In genomic region chr4:2745981-2746806, GRCh38 we compare ENCODE assay signal across 8 cellular contexts.
DNase-seq lines count a peak whose midpoint lies in the region; ATAC-seq, FAIRE-seq and TF ChIP-seq lines count a peak whose summit lies in the region.

No MANE protein-coding gene starts in this region.

- peak; percentile 93 for FAIRE-seq in RCC 7860 (lab: Jason Lieb, UNC)

- peak; percentile 96 for ATAC-seq in HG02759 (IDR thresholded peaks at IDR 0.05; ENCODE audit: unreplicated experiment)

- TF ChIP-seq POLR2A in GM15510 (IDR thresholded peaks at IDR 0.05; ENCODE audit: borderline replicate concordance, extremely low read depth, insufficient read length): peak; percentile 19

- DNase-seq in RCC 7860 (ENCODE audit: low spot score) (peak; percentile 91), activated gamma-delta T cell treated with Interleukin-2 at 50 U/mL for 16 hours (peak; percentile 67), islet precursor cell (peak; percentile 93), amniotic stem cell (lab: John Stamatoyannopoulos, UW) (no peak), iPS-NIHi11 (ENCODE audit: low spot score) (no peak)
- DNase-seq in stimulated activated CD8-positive, alpha-beta memory T cell treated with anti-CD3 and anti-CD28 coated beads, Interleukin-4, amount 100 ng/mL, for 48 hours: peak; percentile 93

Comparison
In these comparisons a context has a peak if more than half of its experiments do, and no peak if none do; other contexts are left out.
1. DNase-seq: peak in RCC 7860 (single experiment), activated gamma-delta T cell treated with Interleukin-2 at 50 U/mL for 16 hours (single experiment), islet precursor cell (single experiment) and stimulated activated CD8-positive, alpha-beta memory T cell treated with anti-CD3 and anti-CD28 coated beads, Interleukin-4, amount 100 ng/mL, for 48 hours (single experiment); none in amniotic stem cell (single experiment) and iPS-NIHi11 (single experiment).